8 cellular contexts compared by ENCODE assay signal in genomic region chr12:122981036-122981471, GRCh38. TPM values are rescaled to one million over a fixed set of nuclear protein-coding genes. Genes with fewer than 3 reads are reported as not detected.
A peak's percentile ranks its signal among the peaks of the same experiment; 100 is the strongest.
DNase-seq lines count a peak whose midpoint lies in the region; ATAC-seq, FAIRE-seq and TF ChIP-seq lines count a peak whose summit lies in the region.

No MANE protein-coding gene starts in this region.

- no peak for TF ChIP-seq EP300 in esophagus muscularis mucosa (IDR thresholded peaks at IDR 0.05)

- H3K9me3 ChIP-seq in HEK293 (ENCODE audit: control insufficient read depth, insufficient read depth, low read depth, low read length) (no peaks in the 10 kb centered on the region), RWPE2 (ENCODE audit: severe bottlenecking) (no peaks in the 10 kb centered on the region), esophagus muscularis mucosa (no peaks in the 10 kb centered on the region), osteoblast (ENCODE audit: low read depth, low read length) (no peaks in the 10 kb centered on the region)

- H3K36me3 ChIP-seq in HEK293 (ENCODE audit: control insufficient read depth in 2 of 2, insufficient read depth in 1 of 2, low read length in 2 of 2) (peaks cover 0 to 53% of the 10 kb centered on the region in 2 experiments; a peak in 2 of 3 replicates), RWPE2 (ENCODE audit: low read depth) (peaks cover 21% of the 10 kb centered on the region), esophagus muscularis mucosa (peaks cover 2 to 48% (median 31%) of the 10 kb centered on the region in 4 donors), osteoblast (ENCODE audit: insufficient read depth, low read length) (peaks cover 19% of the 10 kb centered on the region)

- DNase-seq in RWPE2 (ENCODE audit: low spot score) (peak; percentile 53), esophagus muscularis mucosa (ENCODE audit: extremely low spot score) (no peak), osteoblast (ENCODE audit: insufficient read length, low spot score, missing footprints) (peak; percentile 91), RCC 7860 (ENCODE audit: low spot score) (no peak), HTR-8/SVneo (ENCODE audit: insufficient read length, low spot score) (no peak), NCI-H1105 (lab: John Stamatoyannopoulos, UW) (no peak)

- POLR2A ChIA-PET in HEK293 (lab: Yijun Ruan, JAX) = no interaction called here

- peaks cover 13% of the 10 kb centered on the region for H4K20me1 ChIP-seq in osteoblast (ENCODE audit: insufficient read depth, low read length)

- FAIRE-seq in RCC 7860 (lab: Jason Lieb, UNC) (no peak), HTR-8/SVneo (lab: Jason Lieb, UNC) (no peak)

- TF ChIP-seq CTCF in HEK293 (tag by site-specific recombination; IDR thresholded peaks at IDR 0.05) = no peak
- no peak for TF ChIP-seq CTCF in RWPE2 (IDR thresholded peaks at IDR 0.05; ENCODE audit: poor library complexity, severe bottlenecking)
- no peak for TF ChIP-seq CTCF in esophagus muscularis mucosa (IDR thresholded peaks at IDR 0.05)
- no peak for TF ChIP-seq CTCF in osteoblast (IDR thresholded peaks at IDR 0.05; ENCODE audit: extremely low read depth, low read depth, low read length)

- H3K27me3 ChIP-seq in RWPE2 (ENCODE audit: insufficient read depth, poor library complexity, severe bottlenecking) = no peaks in the 10 kb centered on the region
- H3K27me3 ChIP-seq in esophagus muscularis mucosa = no peaks in the 10 kb centered on the region
- H3K27me3 ChIP-seq in osteoblast (ENCODE audit: insufficient read depth, low read length) = no peaks in the 10 kb centered on the region

- H3K79me2 ChIP-seq in osteoblast (ENCODE audit: insufficient read depth, low read length) = peaks cover 71% of the 10 kb centered on the region

- TF ChIP-seq POLR2A in esophagus muscularis mucosa (IDR thresholded peaks at IDR 0.05; ENCODE audit: low read depth) = no peak

- H2AFZ ChIP-seq in osteoblast (ENCODE audit: low read length) = peak overlapping the region; percentile 35

- intact Hi-C loops in esophagus muscularis mucosa (cut with DNase I) = loop anchor here (5.0 kb wide), 1 partner anchor 256 kb away; no protein-coding TSS in a partner anchor

- ATAC-seq in RWPE2 (ENCODE audit: low read depth) = peak; percentile 18

- peak overlapping the region; percentile 86 for H3K4me3 ChIP-seq in GM08714 (ENCODE audit: low read length)
- peak overlapping the region; percentile 53 for H3K4me3 ChIP-seq in HEK293 (ENCODE audit: low read depth, low read length)
- peak overlapping the region; percentile 91 for H3K4me3 ChIP-seq in RWPE2 (ENCODE audit: severe bottlenecking)
- H3K4me3 ChIP-seq in esophagus muscularis mucosa = peak overlapping the region; percentile 81 to 98 (median 92)
- H3K4me3 ChIP-seq in osteoblast (ENCODE audit: insufficient read depth, low read length) = peak overlapping the region; percentile 86

- under 1% methylated on average over 37 of the region's 40 CpGs for WGBS in esophagus muscularis mucosa

- peaks cover 15% of the 10 kb centered on the region for H3K4me1 ChIP-seq in HEK293 (ENCODE audit: control insufficient read depth, insufficient read depth, low read length)
- peaks cover 6% of the 10 kb centered on the region for H3K4me1 ChIP-seq in RWPE2 (ENCODE audit: insufficient read depth, poor library complexity, severe bottlenecking)
- H3K4me1 ChIP-seq in esophagus muscularis mucosa = peaks cover 72 to 93% (median 85%) of the 10 kb centered on the region in 4 donors
- H3K4me1 ChIP-seq in osteoblast (ENCODE audit: insufficient read depth, low read length) = peaks cover 51% of the 10 kb centered on the region

- H3K27ac ChIP-seq in HEK293 (ENCODE audit: extremely low read depth, low read depth, low read length) (peak overlapping the region; percentile 87), RWPE2 (ENCODE audit: poor library complexity, severe bottlenecking) (peak overlapping the region; percentile 69), esophagus muscularis mucosa (replicated peaks in 1 of 4) (peak overlapping the region; percentile 89 to 96 (median 92)), osteoblast (ENCODE audit: low read depth, low read length) (peak overlapping the region; percentile 41)

- CTCF ChIA-PET in HEK293 (lab: Yijun Ruan, JAX) = interaction anchor here (1.0 kb wide), 1 partner anchor 94 kb away, joined by 3 read pairs; no protein-coding TSS in a partner anchor

- H3K4me2 ChIP-seq in osteoblast (ENCODE audit: insufficient read depth, low read length) = peak overlapping the region; percentile 95

TF ChIP-seq in HEK293, 187 proteins besides CTCF, POLR2A, EP300 and RAD21:
- TF ChIP-seq ZNF133 (tag by site-specific recombination; IDR thresholded peaks at IDR 0.05) = no peak
- TF ChIP-seq ZBTB6 (tag by site-specific recombination; IDR thresholded peaks at IDR 0.05) = peak; percentile 60
- TF ChIP-seq ZNF692 (tag by site-specific recombination; IDR thresholded peaks at IDR 0.05) = no peak
- no peak for TF ChIP-seq ZNF221 (tag by site-specific recombination; IDR thresholded peaks at IDR 0.05; ENCODE audit: borderline replicate concordance)
- no peak for TF ChIP-seq ZSCAN16 (tag by site-specific recombination; IDR thresholded peaks at IDR 0.05)
- 0 out of 2 replicates have a peak, but pooled peaks have one; percentile 20 for TF ChIP-seq ZNF16 (tag by site-specific recombination; IDR thresholded peaks at IDR 0.05; ENCODE audit: low read depth)
- no peak for TF ChIP-seq MYNN (tag by site-specific recombination; IDR thresholded peaks at IDR 0.05; ENCODE audit: borderline replicate concordance)
- no peak for TF ChIP-seq ZNF433 (tag by site-specific recombination; IDR thresholded peaks at IDR 0.05; ENCODE audit: low read depth)
- TF ChIP-seq ZNF501 (tag by site-specific recombination; IDR thresholded peaks at IDR 0.05) = peak; percentile 33; the same call in 1 of the 2 replicates
- no peak for TF ChIP-seq RBAK (tag by site-specific recombination; IDR thresholded peaks at IDR 0.05)
- TF ChIP-seq ZNF518A (tag by site-specific recombination; conservative IDR thresholded peaks at IDR 0.05; ENCODE audit: low read depth) = no peak
- TF ChIP-seq ZNF335 (tag by site-specific recombination; conservative IDR thresholded peaks at IDR 0.05) = peak; percentile 93
TF ChIP-seq in HEK293: peak in this region for 4.

RNA-seq across cellular contexts. Expression of gene ARL6IP4, which starts 0.6 kb away (rescaled TPM):
- 100 to 1,000 TPM; 262 to 318 (median 288) TPM for total RNA-seq in esophagus muscularis mucosa
- total RNA-seq in osteoblast = 117 and 118 TPM in 2 replicates

RNA-seq across cellular contexts. Expression of gene OGFOD2, which starts 6.0 kb away (rescaled TPM):
- total RNA-seq in esophagus muscularis mucosa (10 to 100 TPM in 2 of 4 donors, 1 to 10 TPM in 2; 5.6 to 15.3 (median 8.6) TPM), osteoblast (6.5 and 8.3 TPM in 2 replicates)

RNA-seq across cellular contexts. Expression of gene ABCB9, which starts 14.8 kb away (rescaled TPM):
- total RNA-seq in esophagus muscularis mucosa (1 to 10 TPM; 1.7 to 6.2 (median 4.2) TPM), osteoblast (11.9 and 13.0 TPM in 2 replicates)

Comparison
In these comparisons a context has a peak if more than half of its experiments do, and no peak if none do; other contexts are left out.
1. H3K27ac ChIP-seq: peak in every context shown above with its lines; median percentile 92 in esophagus muscularis mucosa; 87 in HEK293; 69 in RWPE2; 41 in osteoblast.
2. DNase-seq: peak in RWPE2 (single experiment) and osteoblast (single experiment); none in esophagus muscularis mucosa (single experiment), RCC 7860 (single experiment), HTR-8/SVneo (single experiment) and NCI-H1105 (single experiment).
3. Peak in every context shown above with its lines, with median percentiles within 50 percentile points of each other: H3K4me3 ChIP-seq.